ENCODE assay signal across 1 cellular context in genomic region chr10:24670964-24671670, GRCh38.
TF ChIP-seq lines count a peak whose summit lies in the region.

No MANE protein-coding gene starts in this region.

TF ChIP-seq in GM12878, 131 proteins besides CTCF, POLR2A, EP300 and RAD21 (continued from another document):
- TF ChIP-seq IRF5 (IDR thresholded peaks at IDR 0.05; ENCODE audit: borderline replicate concordance) (no peak), CUX1 (IDR thresholded peaks at IDR 0.05; ENCODE audit: insufficient replicate concordance, low read depth, low read length) (no peak), ZZZ3 (IDR thresholded peaks at IDR 0.05; ENCODE audit: control insufficient read depth, insufficient read length, low read depth) (no peak)
